15 cellular contexts compared by ENCODE assay signal in the genomic region with DNA sequence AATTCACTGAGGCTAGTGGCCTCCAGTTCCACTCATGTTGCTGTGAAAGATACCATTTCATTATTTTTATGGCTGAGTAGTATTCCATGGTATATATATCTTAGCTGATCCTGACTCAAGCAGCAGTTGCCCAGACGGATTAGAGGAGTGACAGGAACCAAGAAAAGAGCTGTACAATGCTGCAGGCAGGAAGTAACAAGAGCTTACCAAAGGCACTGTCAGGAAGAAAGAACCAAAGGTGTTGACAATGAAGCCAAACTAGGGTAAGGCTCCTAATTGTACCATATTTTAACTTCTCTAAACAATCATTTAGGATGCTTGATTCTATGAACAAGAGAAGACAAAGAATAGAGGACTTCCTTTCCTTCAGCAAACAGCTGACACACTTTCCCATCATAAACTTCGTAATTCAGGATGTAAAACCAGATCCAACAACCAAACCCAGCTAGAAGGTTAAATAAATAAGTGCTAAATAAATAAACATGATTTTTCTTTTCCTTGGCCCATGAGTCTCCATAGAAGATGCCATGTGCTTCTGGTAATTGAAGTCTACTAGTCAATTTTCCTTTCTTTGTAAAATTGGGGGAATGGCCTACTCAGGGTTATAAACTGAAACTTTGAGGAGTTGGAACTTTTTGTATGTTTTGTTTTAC.
DNase-seq lines count a peak whose midpoint lies in the region; ATAC-seq and TF ChIP-seq lines count a peak whose summit lies in the region.
"Had no signal": no experiment of that assay in that cellular context is flagged by ENCODE, and none has a peak within 500 bp of the region (broad histone marks: within the 10 kb centered on the region; RNA-seq: fewer than 3 reads in every experiment).

No MANE protein-coding gene starts in this region.

- no peaks in the 10 kb centered on the region for H3K27me3 Mint-ChIP-seq in T-helper 17 cell
- no peaks in the 10 kb centered on the region for H3K27me3 Mint-ChIP-seq in stimulated activated memory B cell treated with anti-CD40 and anti-IgM and Interleukin-4, amounts not matched to agents 10 μg/mL and 1 μg/mL and 100 μg/mL, for 72 hours

- no peak overlapping the region for H3K4me3 ChIP-seq in epithelial cell of esophagus (ENCODE audit: low read length)
- H3K4me3 ChIP-seq: K562, left lung had no signal

- peaks cover 6 to 15% of the 10 kb centered on the region in 2 donors for H3K36me3 Mint-ChIP-seq in activated naive CD4-positive, alpha-beta T cell treated with anti-CD3 and anti-CD28 coated beads, Interleukin-2, amount 50 U/mL, for 72 hours
- peaks cover 3% of the 10 kb centered on the region for H3K36me3 Mint-ChIP-seq in T-helper 17 cell (ENCODE audit: low read depth)
- H3K36me3 Mint-ChIP-seq in stimulated activated memory B cell treated with anti-CD40 and anti-IgM and Interleukin-4, amounts not matched to agents 10 μg/mL and 1 μg/mL and 100 μg/mL, for 72 hours = no peaks in the 10 kb centered on the region

- peaks cover 4 to 16% of the 10 kb centered on the region in 2 donors for H3K9me3 Mint-ChIP-seq in activated naive CD4-positive, alpha-beta T cell treated with anti-CD3 and anti-CD28 coated beads, Interleukin-2, amount 50 U/mL, for 72 hours
- H3K9me3 Mint-ChIP-seq in stimulated activated memory B cell treated with anti-CD40 and anti-IgM and Interleukin-4, amounts not matched to agents 10 μg/mL and 1 μg/mL and 100 μg/mL, for 72 hours = no peaks in the 10 kb centered on the region

- H3K4me3 Mint-ChIP-seq in T-helper 17 cell = peak overlapping the region; percentile 57
- H3K4me3 Mint-ChIP-seq in stimulated activated memory B cell treated with anti-CD40 and anti-IgM and Interleukin-4, amounts not matched to agents 10 μg/mL and 1 μg/mL and 100 μg/mL, for 72 hours = no peak overlapping the region

- H3K4me1 Mint-ChIP-seq in T-helper 17 cell = peaks cover 33% of the 10 kb centered on the region
- H3K4me1 Mint-ChIP-seq in stimulated activated memory B cell treated with anti-CD40 and anti-IgM and Interleukin-4, amounts not matched to agents 10 μg/mL and 1 μg/mL and 100 μg/mL, for 72 hours = peaks cover 63% of the 10 kb centered on the region

- DNase-seq in activated naive CD4-positive, alpha-beta T cell treated with anti-CD3 and anti-CD28 coated beads, Interleukin-2, amount 50 U/mL, for 72 hours (ENCODE audit: low spot score in 2 of 2) = no peak
- no peak for DNase-seq in activated naive CD4-positive, alpha-beta T cell (lab: John Stamatoyannopoulos, UW)
- DNase-seq in T-helper 17 cell = no peak
- DNase-seq in epithelial cell of esophagus (ENCODE audit: low read depth) = peak; percentile 19
- no peak for DNase-seq in SW480 (ENCODE audit: low spot score)
- DNase-seq: caudate nucleus; DND-41; left lung; NCI-H1930; NCI-H446 treated with DMSO at 0.1 percent for 48 hours; NK-92 treated with Interleukin-12 subunit alpha and Interleukin-12 subunit beta, amount 100 ng/mL, for 24 hours had no signal

- ATAC-seq in activated naive CD4-positive, alpha-beta T cell treated with anti-CD3 and anti-CD28 coated beads, Interleukin-2, amount 50 U/mL, for 72 hours = no peak
- ATAC-seq in T-helper 17 cell = no peak
- ATAC-seq in stimulated activated memory B cell treated with anti-CD40 and anti-IgM and Interleukin-4, amounts not matched to agents 10 μg/mL and 1 μg/mL and 100 μg/mL, for 72 hours = no peak
- no peak for ATAC-seq in HG03457 (IDR thresholded peaks at IDR 0.05; ENCODE audit: unreplicated experiment)
- ATAC-seq in GM21576 (IDR thresholded peaks at IDR 0.05; ENCODE audit: unreplicated experiment) = no peak
- ATAC-seq: K562, left lung had no signal

- TF ChIP-seq CTCF in epithelial cell of esophagus (IDR thresholded peaks at IDR 0.05; ENCODE audit: insufficient read depth, low read depth, low read length, missing control alignments) = no peak

- peak overlapping the region; percentile 33 to 69 for H3K27ac Mint-ChIP-seq in activated naive CD4-positive, alpha-beta T cell treated with anti-CD3 and anti-CD28 coated beads, Interleukin-2, amount 50 U/mL, for 72 hours
- H3K27ac Mint-ChIP-seq in T-helper 17 cell = peak overlapping the region; percentile 54
- peak overlapping the region; percentile 49 for H3K27ac Mint-ChIP-seq in stimulated activated memory B cell treated with anti-CD40 and anti-IgM and Interleukin-4, amounts not matched to agents 10 μg/mL and 1 μg/mL and 100 μg/mL, for 72 hours

- no peaks in the 10 kb centered on the region for H3K9me3 ChIP-seq in T-helper 17 cell (ENCODE audit: control insufficient read depth, low read length, poor library complexity, severe bottlenecking)
- H3K9me3 ChIP-seq: left lung had no signal
